Comparison of ENCODE assay signal across 8 cellular contexts in the genomic region with DNA sequence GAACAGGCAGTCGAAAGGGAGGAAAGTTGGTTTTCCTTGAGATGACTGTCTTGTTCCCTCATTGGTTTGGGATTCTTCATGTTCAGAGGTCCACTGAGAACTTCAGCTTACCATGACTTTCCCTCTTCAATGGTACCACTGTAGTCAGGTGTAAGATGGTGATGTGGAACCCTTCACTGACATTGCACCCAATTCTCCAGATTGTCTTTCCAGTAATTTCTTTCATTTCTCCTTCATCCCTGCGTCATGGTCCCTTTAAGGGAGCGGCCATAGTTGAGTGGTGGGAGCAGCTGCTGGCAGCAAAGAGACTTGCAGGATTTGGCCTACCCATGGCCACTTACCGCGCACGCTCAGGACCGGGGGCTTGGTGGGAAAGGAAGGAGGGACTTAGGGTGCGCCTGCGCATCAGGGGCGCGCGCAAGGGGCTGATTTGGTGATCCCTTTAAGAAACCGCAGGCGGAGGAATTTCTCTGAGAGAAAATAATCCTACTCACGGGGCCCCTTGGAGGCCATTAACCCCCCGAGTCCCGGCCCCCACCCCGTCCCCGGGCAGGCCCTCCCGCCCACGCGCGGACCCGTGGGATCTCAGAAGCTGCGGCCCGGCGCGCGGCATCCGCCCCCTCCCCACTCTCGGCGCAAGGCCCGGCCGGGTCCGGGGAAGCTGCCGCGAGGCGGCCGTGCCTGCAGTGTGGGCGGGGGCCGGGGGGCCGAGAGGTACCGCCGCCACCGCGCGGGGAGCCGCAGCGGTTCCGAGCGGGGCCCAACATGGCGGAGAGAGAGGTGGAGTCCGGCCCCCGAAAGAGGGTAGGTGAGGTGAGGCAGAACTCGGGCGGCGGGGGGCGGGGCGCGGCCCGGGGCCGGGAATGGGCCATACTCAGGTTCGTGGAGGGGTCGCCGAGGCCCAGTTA. TPM values are rescaled to one million over a fixed set of nuclear protein-coding genes. Genes with fewer than 3 reads are reported as not detected.
A peak's percentile ranks its signal among the peaks of the same experiment; 100 is the strongest.
DNase-seq lines count a peak whose midpoint lies in the region; ATAC-seq and TF ChIP-seq lines count a peak whose summit lies in the region.

ZMYM4 (plus strand) TSS at position 428 of the 908 bp plus-strand sequence; CDS start at position 766, 338 bp downstream.

- H3K4me1 ChIP-seq in HEK293 (ENCODE audit: control insufficient read depth, insufficient read depth, low read length), result no peaks in the 10 kb centered on the region

- H3K27ac ChIP-seq in HEK293 (ENCODE audit: extremely low read depth, low read depth, low read length), result peak within 1 kb of the TSS; percentile 87
- no peak within 1 kb of the TSS for H3K27ac ChIP-seq in temporal lobe (ENCODE audit: low read depth, low read length)

- H3K4me1 Mint-ChIP-seq in activated naive CD4-positive, alpha-beta T cell treated with anti-CD3 and anti-CD28 coated beads, Interleukin-2, amount 50 U/mL, for 24 hours, result peaks cover 36% of the 10 kb centered on the region

- H3K9me3 ChIP-seq in HEK293 (ENCODE audit: control insufficient read depth, insufficient read depth, low read depth, low read length), result no peaks in the 10 kb centered on the region

- no peaks in the 10 kb centered on the region for H3K9me3 Mint-ChIP-seq in activated naive CD4-positive, alpha-beta T cell treated with anti-CD3 and anti-CD28 coated beads, Interleukin-2, amount 50 U/mL, for 24 hours

- H3K36me3 Mint-ChIP-seq in activated naive CD4-positive, alpha-beta T cell treated with anti-CD3 and anti-CD28 coated beads, Interleukin-2, amount 50 U/mL, for 24 hours, result peaks cover 2% of the 10 kb centered on the region

- H3K27ac Mint-ChIP-seq in activated naive CD4-positive, alpha-beta T cell treated with anti-CD3 and anti-CD28 coated beads, Interleukin-2, amount 50 U/mL, for 24 hours, result peak within 1 kb of the TSS; percentile 93

- peak within 1 kb of the TSS; percentile 85 for H3K4me3 Mint-ChIP-seq in activated naive CD4-positive, alpha-beta T cell treated with anti-CD3 and anti-CD28 coated beads, Interleukin-2, amount 50 U/mL, for 24 hours

- peaks cover 1% of the 10 kb centered on the region for H3K27me3 Mint-ChIP-seq in activated naive CD4-positive, alpha-beta T cell treated with anti-CD3 and anti-CD28 coated beads, Interleukin-2, amount 50 U/mL, for 24 hours

- ATAC-seq in SK-N-SH treated with all-trans-retinoic acid at 6 μM for 48 hours, result peak; percentile 97

- POLR2A ChIA-PET in HEK293 (lab: Yijun Ruan, JAX), result interaction anchor here (0.9 to 1.4 kb wide), 3 partner anchors 76 to 501 kb away, joined by 3 to 8 read pairs (median 5); partner anchors contain the start of genes CLSPN and SFPQ

- peaks cover 0 to 22% of the 10 kb centered on the region in 2 experiments; a peak in 2 of 3 replicates for H3K36me3 ChIP-seq in HEK293 (ENCODE audit: control insufficient read depth in 2 of 2, insufficient read depth in 1 of 2, low read length in 2 of 2)

- DNase-seq in GF-D8 (lab: John Stamatoyannopoulos, UW) (peak; percentile 92), NAMALWA (ENCODE audit: low spot score) (peak; percentile 97), glomerular endothelial cell (ENCODE audit: extremely low read depth, low read depth, low spot score) (peak; percentile 78), occipital lobe (lab: John Stamatoyannopoulos, UW) (peak; percentile 85)

- CTCF ChIA-PET in HEK293 (lab: Yijun Ruan, JAX), result interaction anchor here (0.5 kb wide), 1 partner anchor 68 kb away, joined by 3 read pairs; no protein-coding TSS in a partner anchor

- TF ChIP-seq CTCF in HEK293 (tag by site-specific recombination; IDR thresholded peaks at IDR 0.05), result no peak; the same call in 1 of the 2 replicates

- peak within 1 kb of the TSS; percentile 95 for H3K4me3 ChIP-seq in HEK293 (ENCODE audit: low read depth, low read length)

TF ChIP-seq in HEK293, 187 proteins besides CTCF, POLR2A, EP300 and RAD21 (continues in another document):
- TF ChIP-seq ZBTB44 (tag by site-specific recombination; IDR thresholded peaks at IDR 0.05) (no peak), ZBTB17 (tag by site-specific recombination; IDR thresholded peaks at IDR 0.05) (peak; percentile 76), ZNF530 (tag by site-specific recombination; IDR thresholded peaks at IDR 0.05; ENCODE audit: low read depth) (no peak), ZNF26 (tag by site-specific recombination; IDR thresholded peaks at IDR 0.05) (no peak), ZNF23 (tag by site-specific recombination; IDR thresholded peaks at IDR 0.05; ENCODE audit: borderline replicate concordance) (no peak), ZNF416 (tag by site-specific recombination; IDR thresholded peaks at IDR 0.05) (no peak), ZNF571 (tag by site-specific recombination; IDR thresholded peaks at IDR 0.05) (no peak)

TF ChIP-seq in SK-N-SH treated with all-trans-retinoic acid at 6 μM for 48 hours, 23 proteins besides CTCF, POLR2A, EP300 and RAD21:
- TF ChIP-seq ESRRG (CRISPR knock-in tag; IDR thresholded peaks at IDR 0.05) (no peak), BACH2 (CRISPR knock-in tag; IDR thresholded peaks at IDR 0.05; ENCODE audit: borderline replicate concordance) (no peak), ZFP30 (CRISPR knock-in tag; IDR thresholded peaks at IDR 0.05) (no peak)

RNA-seq across cellular contexts. Expression of gene ZMYM4, which starts in this region (rescaled TPM):
- 38.9 and 49.7 TPM in 2 replicates for total RNA-seq in glomerular endothelial cell
- total RNA-seq in occipital lobe, result 108 TPM
- 73.0 TPM for total RNA-seq in temporal lobe
